In genomic region chr1:65149753-65150463, GRCh38 we compare ENCODE assay signal across 9 cellular contexts. TPM values are rescaled to one million over a fixed set of nuclear protein-coding genes. Genes with fewer than 3 reads are reported as not detected.
DNase-seq lines count a peak whose midpoint lies in the region; ATAC-seq and TF ChIP-seq lines count a peak whose summit lies in the region.
"Had no signal": no experiment of that assay in that cellular context is flagged by ENCODE, and none has a peak within 500 bp of the region (broad histone marks: within the 10 kb centered on the region; RNA-seq: fewer than 3 reads in every experiment).

No MANE protein-coding gene starts in this region.

- peak overlapping the region; percentile 63 for H3K4me3 ChIP-seq in iPS-11a (ENCODE audit: low read depth, low read length)
- peak overlapping the region in 2 of 5 donors; percentile 72 to 80 for H3K4me3 ChIP-seq in subcutaneous abdominal adipose tissue (ENCODE audit: low read depth in 1 of 5, low read length in 5 of 5)

- H3K4me1 ChIP-seq in subcutaneous abdominal adipose tissue (ENCODE audit: control insufficient read depth in 5 of 5, insufficient read depth in 5 of 5, low read length in 5 of 5): peaks cover 0 to 30% (median 21%) of the 10 kb centered on the region in 5 donors

- POLR2A ChIA-PET in activated B cell treated with CpG ODN at 0.5 μM for 24 hours (lab: Charles Lee): no interaction called here

- CTCF ChIA-PET in activated B cell treated with CpG ODN at 0.5 μM for 24 hours (lab: Charles Lee): no interaction called here

- no peaks in the 10 kb centered on the region for H3K36me3 Mint-ChIP-seq in activated T-cell treated with anti-CD3 and anti-CD28 coated beads, Interleukin-2, amount 50 U/mL, for 4 hours (ENCODE audit: insufficient read depth)
- H3K36me3 Mint-ChIP-seq in activated B cell treated with CpG ODN at 0.5 μM for 24 hours (ENCODE audit: low read depth): no peaks in the 10 kb centered on the region
- H3K36me3 Mint-ChIP-seq in stimulated activated memory B cell treated with anti-CD40 and anti-IgM and Interleukin-4, amounts not matched to agents 10 μg/mL and 1 μg/mL and 100 μg/mL, for 72 hours: no peaks in the 10 kb centered on the region

- H3K9ac ChIP-seq in subcutaneous abdominal adipose tissue (ENCODE audit: low read length in 5 of 5): peak overlapping the region in 3 of 5 donors; percentile 8 to 86 (median 78)

- H3K27me3 Mint-ChIP-seq in activated T-cell treated with anti-CD3 and anti-CD28 coated beads, Interleukin-2, amount 50 U/mL, for 4 hours (ENCODE audit: low read depth): peaks cover 43% of the 10 kb centered on the region
- H3K27me3 Mint-ChIP-seq in activated B cell treated with CpG ODN at 0.5 μM for 24 hours: peaks cover 36% of the 10 kb centered on the region
- H3K27me3 Mint-ChIP-seq in stimulated activated memory B cell treated with anti-CD40 and anti-IgM and Interleukin-4, amounts not matched to agents 10 μg/mL and 1 μg/mL and 100 μg/mL, for 72 hours: peaks cover 55% of the 10 kb centered on the region

- no peak for TF ChIP-seq CTCF in activated B cell treated with CpG ODN at 0.5 μM for 24 hours (IDR thresholded peaks at IDR 0.05)

- H3K27ac ChIP-seq in subcutaneous abdominal adipose tissue (ENCODE audit: low read depth, low read length): peak overlapping the region; percentile 77

- H3K4me1 Mint-ChIP-seq in activated T-cell treated with anti-CD3 and anti-CD28 coated beads, Interleukin-2, amount 50 U/mL, for 4 hours (ENCODE audit: low read depth): peaks cover 11% of the 10 kb centered on the region
- peaks cover 11% of the 10 kb centered on the region for H3K4me1 Mint-ChIP-seq in activated B cell treated with CpG ODN at 0.5 μM for 24 hours
- peaks cover 14% of the 10 kb centered on the region for H3K4me1 Mint-ChIP-seq in stimulated activated memory B cell treated with anti-CD40 and anti-IgM and Interleukin-4, amounts not matched to agents 10 μg/mL and 1 μg/mL and 100 μg/mL, for 72 hours

- H3K27ac Mint-ChIP-seq in activated B cell treated with CpG ODN at 0.5 μM for 24 hours: no peak overlapping the region
- no peak overlapping the region for H3K27ac Mint-ChIP-seq in stimulated activated memory B cell treated with anti-CD40 and anti-IgM and Interleukin-4, amounts not matched to agents 10 μg/mL and 1 μg/mL and 100 μg/mL, for 72 hours

- no peak for ATAC-seq in activated T-cell treated with anti-CD3 and anti-CD28 coated beads, Interleukin-2, amount 50 U/mL, for 4 hours
- no peak for ATAC-seq in activated B cell treated with CpG ODN at 0.5 μM for 24 hours (ENCODE audit: low read depth)
- ATAC-seq in stimulated activated memory B cell treated with anti-CD40 and anti-IgM and Interleukin-4, amounts not matched to agents 10 μg/mL and 1 μg/mL and 100 μg/mL, for 72 hours: no peak

- no peaks in the 10 kb centered on the region for H3K9me3 ChIP-seq in subcutaneous abdominal adipose tissue (ENCODE audit: control insufficient read depth in 5 of 5, low read length in 5 of 5)

- H3K36me3 ChIP-seq in subcutaneous abdominal adipose tissue (ENCODE audit: control insufficient read depth in 5 of 5, insufficient read depth in 5 of 5, low read length in 5 of 5): no peaks in the 10 kb centered on the region

- H3K4me3 Mint-ChIP-seq in activated T-cell treated with anti-CD3 and anti-CD28 coated beads, Interleukin-2, amount 50 U/mL, for 4 hours: peak overlapping the region; percentile 76
- H3K4me3 Mint-ChIP-seq in activated B cell treated with CpG ODN at 0.5 μM for 24 hours: peak overlapping the region; percentile 76
- H3K4me3 Mint-ChIP-seq in stimulated activated memory B cell treated with anti-CD40 and anti-IgM and Interleukin-4, amounts not matched to agents 10 μg/mL and 1 μg/mL and 100 μg/mL, for 72 hours: no peak overlapping the region

- no peaks in the 10 kb centered on the region for H3K27me3 ChIP-seq in subcutaneous abdominal adipose tissue (ENCODE audit: control insufficient read depth in 5 of 5, insufficient read depth in 4 of 5, low read length in 5 of 5)

- intact Hi-C loops in activated B cell treated with CpG ODN at 0.5 μM for 24 hours (cut with micrococcal nuclease): loop anchor here (5.0 kb wide), 1 partner anchor 88 kb away; no protein-coding TSS in a partner anchor

- no peak for DNase-seq in activated T-cell treated with anti-CD3 and anti-CD28 coated beads, Interleukin-2, amount 50 U/mL, for 4 hours
- DNase-seq in activated T-cell treated with anti-CD3 and anti-CD28 coated beads for 4 hours: no peak
- no peak for DNase-seq in activated B cell treated with CpG ODN at 0.5 μM for 24 hours
- DNase-seq in iPS-NIHi11 (ENCODE audit: low spot score): no peak
- no peak for DNase-seq in SW 1271 (lab: John Stamatoyannopoulos, UW)
- DNase-seq: T-helper 9 cell had no signal

- no peaks in the 10 kb centered on the region for H3K9me3 Mint-ChIP-seq in activated T-cell treated with anti-CD3 and anti-CD28 coated beads, Interleukin-2, amount 50 U/mL, for 4 hours
- no peaks in the 10 kb centered on the region for H3K9me3 Mint-ChIP-seq in activated B cell treated with CpG ODN at 0.5 μM for 24 hours
- H3K9me3 Mint-ChIP-seq in stimulated activated memory B cell treated with anti-CD40 and anti-IgM and Interleukin-4, amounts not matched to agents 10 μg/mL and 1 μg/mL and 100 μg/mL, for 72 hours: no peaks in the 10 kb centered on the region

RNA-seq across cellular contexts. Expression of gene AK4, which starts 1.9 kb away (rescaled TPM):
- 10 to 100 TPM; 11.3 to 15.9 (median 11.5) TPM for total RNA-seq in activated T-cell treated with anti-CD3 and anti-CD28 coated beads, Interleukin-2, amount 50 U/mL, for 4 hours
- total RNA-seq in activated B cell treated with CpG ODN at 0.5 μM for 24 hours: 1.6 and 1.8 TPM in 2 replicates
